ENCODE assay signal across 21 cellular contexts in the genomic region with DNA sequence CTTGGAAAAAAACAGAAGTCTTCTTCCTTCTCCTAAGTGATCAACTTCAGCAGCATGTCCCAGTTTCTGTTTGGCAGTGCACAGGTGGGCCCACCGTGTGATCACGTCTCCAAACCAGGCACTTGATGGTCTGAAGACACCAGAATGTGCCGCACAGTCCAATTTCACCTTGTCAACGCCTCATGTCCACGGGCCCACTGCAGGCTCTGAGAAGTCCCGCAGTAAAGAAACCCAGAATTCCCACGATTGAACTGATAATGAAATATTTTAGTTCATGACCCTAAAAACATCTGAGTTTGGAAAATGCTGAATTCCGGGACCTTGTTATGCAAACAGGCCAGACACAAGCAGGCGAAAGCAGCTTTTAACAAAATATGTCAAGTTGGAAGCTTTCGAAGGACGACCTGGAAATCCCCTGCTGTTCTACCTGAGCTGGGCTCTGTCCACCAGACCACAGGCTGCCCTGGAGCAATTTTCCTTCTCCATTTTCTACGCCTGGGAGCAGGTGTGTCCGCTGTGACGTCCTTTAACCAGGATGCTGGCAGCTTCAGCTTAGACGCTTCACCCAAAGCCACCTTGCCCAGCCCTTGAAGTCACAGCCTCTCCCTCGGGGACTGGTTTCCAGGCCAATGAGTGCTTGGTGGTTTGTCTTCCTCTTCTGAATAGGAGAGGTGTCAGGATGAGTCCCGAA.
"Had no signal": no experiment of that assay in that cellular context is flagged by ENCODE, and none has a peak within 500 bp of the region (broad histone marks: within the 10 kb centered on the region; RNA-seq: fewer than 3 reads in every experiment).

No MANE protein-coding gene starts in this region.

- H3K4me1 ChIP-seq: foreskin keratinocyte, pancreas, stomach, transverse colon had no signal

- H3K27me3 ChIP-seq: pancreas, transverse colon had no signal

- ATAC-seq: foreskin keratinocyte; left colon; left ventricle myocardium superior; natural killer cell treated with Interleukin-12 subunit alpha and Interleukin-12 subunit beta and Interleukin-15 and Interleukin-18, amount 100 ng/mL, for 72 hours; pancreas; right cardiac atrium had no signal

- DNase-seq: effector memory CD4-positive, alpha-beta T cell; foreskin keratinocyte; head of caudate nucleus; hippocampal formation; left colon; left ventricle myocardium superior; mesenchymal stem cell; midbrain; occipital lobe; pancreas; small intestine; stimulated activated CD4-positive, alpha-beta T cell treated with anti-CD3 and anti-CD28 coated beads, Interleukin-12 subunit alpha, Interleukin-12 subunit beta, amount 100 ng/mL, for 4 hours; stimulated activated naive CD4-positive, alpha-beta T cell; stomach; substantia nigra; transverse colon had no signal

- H3K27ac Mint-ChIP-seq: natural killer cell treated with Interleukin-12 subunit alpha and Interleukin-12 subunit beta and Interleukin-15 and Interleukin-18, amount 100 ng/mL, for 72 hours; progenitor cell of endocrine pancreas had no signal

- H3K4me3 ChIP-seq: lung, pancreas, stomach, thoracic aorta, transverse colon had no signal

- H3K9me3 Mint-ChIP-seq: natural killer cell treated with Interleukin-12 subunit alpha and Interleukin-12 subunit beta and Interleukin-15 and Interleukin-18, amount 100 ng/mL, for 72 hours had no signal

- H3K36me3 Mint-ChIP-seq: natural killer cell treated with Interleukin-12 subunit alpha and Interleukin-12 subunit beta and Interleukin-15 and Interleukin-18, amount 100 ng/mL, for 72 hours had no signal

- H3K36me3 ChIP-seq: pancreas, stomach, thoracic aorta, transverse colon had no signal

- H3K27ac ChIP-seq: foreskin keratinocyte, pancreas, stomach, thoracic aorta, transverse colon had no signal

- H3K9me3 ChIP-seq: pancreas, stomach, thoracic aorta, transverse colon had no signal

- H3K4me3 Mint-ChIP-seq: natural killer cell treated with Interleukin-12 subunit alpha and Interleukin-12 subunit beta and Interleukin-15 and Interleukin-18, amount 100 ng/mL, for 72 hours had no signal

- H3K27me3 Mint-ChIP-seq: progenitor cell of endocrine pancreas had no signal
